Comparison of ENCODE assay signal across 1 cellular context in genomic region chr20:17808782-17809181, GRCh38.
A peak's percentile ranks its signal among the peaks of the same experiment; 100 is the strongest.
TF ChIP-seq lines count a peak whose summit lies in the region.

No MANE protein-coding gene starts in this region.

TF ChIP-seq in K562, 482 proteins besides CTCF, POLR2A, EP300 and RAD21:
- TF ChIP-seq CREB3 (tag; conservative IDR thresholded peaks at IDR 0.05; ENCODE audit: low read depth) (no peak), NR2C2 (CRISPR knock-in tag; IDR thresholded peaks at IDR 0.05) (no peak), NR2C2 (tag; IDR thresholded peaks at IDR 0.05) (no peak), ZNF583 (CRISPR knock-in tag; IDR thresholded peaks at IDR 0.05) (no peak), ESRRA (IDR thresholded peaks at IDR 0.05; ENCODE audit: borderline replicate concordance, low read depth) (0 out of 2 replicates have a peak, but pooled peaks have one; percentile 13)
